In the genomic region with DNA sequence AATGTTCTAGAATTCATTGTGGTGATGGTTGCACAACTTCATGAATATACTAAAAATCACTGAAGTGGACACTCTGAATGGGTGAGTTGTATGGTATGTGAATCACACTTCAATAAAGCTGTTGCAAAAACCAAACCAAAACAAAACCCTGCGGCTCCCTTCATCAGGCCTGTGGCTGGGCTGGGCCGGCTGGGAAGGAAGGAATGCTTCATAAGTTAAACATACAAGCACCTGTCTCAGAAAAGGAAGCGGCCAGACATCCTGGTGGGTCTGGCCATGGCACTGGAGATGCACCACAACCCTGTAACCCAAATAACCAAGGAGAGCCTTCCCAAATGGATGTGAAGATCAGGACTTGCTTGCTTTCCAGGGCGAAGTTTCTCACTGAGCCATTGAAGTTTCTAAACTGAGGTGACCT, we compare ENCODE assay signal across 13 cellular contexts. TPM values are rescaled to one million over a fixed set of nuclear protein-coding genes. Genes with fewer than 3 reads are reported as not detected.
DNase-seq lines count a peak whose midpoint lies in the region; ATAC-seq and TF ChIP-seq lines count a peak whose summit lies in the region.
"Had no signal": no experiment of that assay in that cellular context is flagged by ENCODE, and none has a peak within 500 bp of the region (broad histone marks: within the 10 kb centered on the region; RNA-seq: fewer than 3 reads in every experiment).

No MANE protein-coding gene starts in this region.

- H3K9me3 ChIP-seq in osteoblast (ENCODE audit: low read depth, low read length), result no peaks in the 10 kb centered on the region

- peaks cover 12% of the 10 kb centered on the region for H3K4me1 ChIP-seq in osteoblast (ENCODE audit: insufficient read depth, low read length)

- H3K36me3 ChIP-seq in osteoblast (ENCODE audit: insufficient read depth, low read length), result peaks cover 7% of the 10 kb centered on the region

- H2AFZ ChIP-seq in osteoblast (ENCODE audit: low read length), result no peak overlapping the region

- H3K27ac ChIP-seq in RWPE1 (peak overlapping the region; percentile 13; the same call in 1 of the 2 replicates), osteoblast (ENCODE audit: low read depth, low read length) (no peak overlapping the region)
- H3K27ac ChIP-seq: C4-2B had no signal

- peak; percentile 58 for DNase-seq in ELR (ENCODE audit: low read depth)
- DNase-seq in RWPE1 (ENCODE audit: low spot score), result no peak
- DNase-seq in epithelial cell of proximal tubule (ENCODE audit: low read depth), result peak; percentile 86
- peak; percentile 85 for DNase-seq in osteoblast (ENCODE audit: insufficient read length, low spot score, missing footprints)
- DNase-seq in GM10248 (ENCODE audit: extremely low spot score), result no peak
- DNase-seq: activated CD4-positive, alpha-beta T cell treated with anti-CD3 and anti-CD28 coated beads, Interleukin-2, amount 50 U/mL, for 4 hours; amygdala; DND-41; NCI-H2171 had no signal

- H3K4me3 ChIP-seq in epithelial cell of proximal tubule (ENCODE audit: low read depth, low read length) (no peak overlapping the region), osteoblast (ENCODE audit: insufficient read depth, low read length) (no peak overlapping the region)

- POLR2A ChIA-PET in RWPE1 (lab: Yijun Ruan, JAX; ENCODE audit: low non-redundant PET) (no interaction called here), GM10248 (lab: Yijun Ruan, JAX) (no interaction called here)

- no peaks in the 10 kb centered on the region for H3K79me2 ChIP-seq in osteoblast (ENCODE audit: insufficient read depth, low read length)

- H4K20me1 ChIP-seq in osteoblast (ENCODE audit: insufficient read depth, low read length), result peaks cover 19% of the 10 kb centered on the region

- no peaks in the 10 kb centered on the region for H3K27me3 ChIP-seq in osteoblast (ENCODE audit: insufficient read depth, low read length)

- H3K4me2 ChIP-seq in osteoblast (ENCODE audit: insufficient read depth, low read length), result peak overlapping the region; percentile 32

- CTCF ChIA-PET in RWPE1 (lab: Yijun Ruan, JAX), result interaction anchor here (0.6 kb wide), 2 partner anchors 250 to 432 kb away, joined by 3 read pairs; no protein-coding TSS in a partner anchor
- CTCF ChIA-PET in GM10248 (lab: Yijun Ruan, JAX), result no interaction called here

- TF ChIP-seq CTCF in RWPE1 (conservative IDR thresholded peaks at IDR 0.05; ENCODE audit: low read depth) (no peak), epithelial cell of proximal tubule (conservative IDR thresholded peaks at IDR 0.05; ENCODE audit: low read depth, low read length) (no peak), osteoblast (IDR thresholded peaks at IDR 0.05; ENCODE audit: extremely low read depth, low read depth, low read length) (no peak), GM10248 (IDR thresholded peaks at IDR 0.05; ENCODE audit: control extremely low read depth, extremely low read depth, low read depth, missing control alignments) (no peak)

- ATAC-seq in HG02623 (IDR thresholded peaks at IDR 0.05; ENCODE audit: unreplicated experiment), result no peak
- no peak for ATAC-seq in HG02884 (IDR thresholded peaks at IDR 0.05; ENCODE audit: unreplicated experiment)
- no peak for ATAC-seq in GM18861 (IDR thresholded peaks at IDR 0.05; ENCODE audit: unreplicated experiment)

RNA-seq across cellular contexts. Expression of gene TTC7B, which starts 34.9 kb away (rescaled TPM):
- 43.6 and 82.6 TPM in 2 replicates for total RNA-seq in epithelial cell of proximal tubule
- total RNA-seq in osteoblast, result 14.5 and 24.2 TPM in 2 replicates

Comparison
In these comparisons a context has a peak if more than half of its experiments do, and no peak if none do; other contexts are left out.
1. DNase-seq: peak in ELR (single experiment), epithelial cell of proximal tubule (single experiment) and osteoblast (single experiment); none in RWPE1 (single experiment) and GM10248 (single experiment).